In the genomic region with DNA sequence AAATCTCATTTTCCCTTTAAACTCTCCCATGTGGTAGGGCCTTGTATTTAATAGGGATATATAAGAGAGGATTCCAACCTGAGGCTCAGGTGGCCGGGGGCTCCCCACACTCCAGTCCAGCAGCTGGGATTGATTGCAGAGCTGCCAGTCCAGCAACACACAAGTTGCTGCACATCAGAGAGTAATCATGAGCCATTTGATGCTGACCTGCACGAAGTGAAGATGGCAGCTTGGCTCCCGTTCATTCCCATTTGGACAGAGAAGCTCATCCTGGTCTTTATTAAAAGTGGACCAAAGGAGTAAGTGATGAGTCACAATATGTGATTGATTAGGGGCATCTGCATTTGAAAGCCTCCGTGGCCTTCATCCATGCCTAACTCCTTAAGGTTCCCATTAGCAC, we compare ENCODE assay signal across 31 cellular contexts.
"Had no signal": no experiment of that assay in that cellular context is flagged by ENCODE, and none has a peak within 500 bp of the region (broad histone marks: within the 10 kb centered on the region; RNA-seq: fewer than 3 reads in every experiment).

No MANE protein-coding gene starts in this region.

- DNase-seq: activated B cell treated with CpG ODN at 0.5 μM for 24 hours; activated CD4-positive, alpha-beta memory T cell treated with anti-CD3 and anti-CD28 coated beads for 36 hours; activated CD4-positive, alpha-beta T cell treated with anti-CD3 and anti-CD28 coated beads for 4 hours; activated CD4-positive, alpha-beta T cell treated with anti-CD3 and anti-CD28 coated beads, Interleukin-2, amount 10 ng/mL, durations not matched to agents 24 days and 14 days; activated CD4-positive, alpha-beta T cell treated with anti-CD3 and anti-CD28 coated beads, Interleukin-2, amount 50 U/mL, for 1 hour; activated CD4-positive, alpha-beta T cell treated with anti-CD3 and anti-CD28 coated beads, Interleukin-2, amount 50 U/mL, for 4 hours; activated CD4-positive, CD25-positive, alpha-beta regulatory T cell treated with anti-CD3 and anti-CD28 coated beads, Interleukin-2, amount 50 U/mL, for 72 hours; activated CD8-positive, alpha-beta memory T cell treated with anti-CD3 and anti-CD28 coated beads, Interleukin-2, amount 50 U/mL, for 4 hours; activated CD8-positive, alpha-beta T cell treated with anti-CD3 and anti-CD28 coated beads for 36 hours; activated effector memory CD4-positive, alpha-beta T cell treated with anti-CD3 and anti-CD28 coated beads, Interleukin-2, amount 50 U/mL, for 16 hours; activated gamma-delta T cell treated with Interleukin-2 at 50 U/mL for 16 hours; activated naive CD4-positive, alpha-beta T cell; activated naive CD4-positive, alpha-beta T cell treated with anti-CD3 and anti-CD28 coated beads for 36 hours; activated naive CD4-positive, alpha-beta T cell treated with anti-CD3 and anti-CD28 coated beads, Interleukin-2, amount 50 U/mL, for 16 hours; activated naive CD8-positive, alpha-beta T cell treated with anti-CD3 and anti-CD28 coated beads for 36 hours; activated T-cell treated with anti-CD3 and anti-CD28 coated beads for 4 hours; activated T-cell treated with anti-CD3 and anti-CD28 coated beads, Interleukin-2, amount 50 U/mL, for 1 hour; activated T-cell treated with anti-CD3 and anti-CD28 coated beads, Interleukin-2, amount 50 U/mL, for 4 hours; activated T-cell treated with anti-CD3 and anti-CD28 coated beads, Interleukin-2, amount 50 U/mL, for 72 hours; adrenal gland; amniotic stem cell; aorta; body of pancreas; brain microvascular endothelial cell; central memory CD4-positive, alpha-beta T cell; T-helper 1 cell; T-helper 2 cell; T-helper 9 cell had no signal

- H3K4me3 ChIP-seq: adrenal gland, body of pancreas, breast epithelium had no signal

- ATAC-seq: activated CD8-positive, alpha-beta T cell treated with anti-CD3 and anti-CD28 coated beads for 36 hours; activated naive CD4-positive, alpha-beta T cell treated with anti-CD3 and anti-CD28 coated beads, Interleukin-2, amount 50 U/mL, for 72 hours; activated T-cell treated with anti-CD3 and anti-CD28 coated beads, Interleukin-2, amount 50 U/mL, for 4 hours; activated T-cell treated with anti-CD3 and anti-CD28 coated beads, Interleukin-2, amount 50 U/mL, for 72 hours; activated T-helper 17 cell treated with anti-CD3 and anti-CD28 coated beads, Interleukin-2, amount 50 U/mL, for 72 hours; body of pancreas had no signal
